In the genomic region with DNA sequence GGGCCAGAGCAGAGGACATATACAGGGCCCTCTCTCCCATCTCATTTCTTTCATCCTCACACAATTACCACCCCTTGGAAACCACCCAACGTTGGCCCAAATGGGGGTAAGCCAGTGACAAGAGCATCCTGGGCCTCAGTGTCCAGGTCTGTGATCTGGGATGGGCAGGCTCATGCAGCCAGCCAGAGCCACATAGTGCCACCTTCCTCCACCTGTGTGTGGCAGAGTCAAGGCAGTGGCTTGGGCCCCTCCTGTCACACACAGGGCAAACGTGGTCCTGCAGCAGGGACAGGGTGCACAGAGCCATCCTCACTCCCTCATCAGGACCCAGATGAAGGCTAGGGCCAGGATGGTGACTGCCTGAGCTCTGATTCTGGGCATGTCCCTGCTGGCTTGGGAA, we compare ENCODE assay signal across 14 cellular contexts. TPM values are rescaled to one million over a fixed set of nuclear protein-coding genes. Genes with fewer than 3 reads are reported as not detected.
"Had no signal": no experiment of that assay in that cellular context is flagged by ENCODE, and none has a peak within 500 bp of the region (broad histone marks: within the 10 kb centered on the region; RNA-seq: fewer than 3 reads in every experiment).

No MANE protein-coding gene starts in this region.

- H2AFZ ChIP-seq: neural progenitor cell had no signal

- H3K4me2 ChIP-seq: neural progenitor cell had no signal

- H3K27me3 ChIP-seq: neural progenitor cell, right lobe of liver had no signal

- H3K36me3 ChIP-seq: brain microvascular endothelial cell, neural progenitor cell, right lobe of liver had no signal

- H3K9me3 ChIP-seq: right lobe of liver had no signal

- ATAC-seq: activated CD4-positive, CD25-positive, alpha-beta regulatory T cell treated with anti-CD3 and anti-CD28 coated beads, Interleukin-2, amount 50 U/mL, for 24 hours; activated naive CD4-positive, alpha-beta T cell treated with anti-CD3 and anti-CD28 coated beads, Interleukin-2, amount 50 U/mL, for 72 hours; esophagus mucosa; right lobe of liver had no signal

- H3K27ac ChIP-seq: brain microvascular endothelial cell, neural progenitor cell, right lobe of liver had no signal

- DNase-seq: activated CD4-positive, alpha-beta T cell treated with anti-CD3 and anti-CD28 coated beads, Interleukin-2, amount 50 U/mL, for 4 hours; activated T-cell treated with anti-CD3 and anti-CD28 coated beads, Interleukin-2, amount 50 U/mL, for 1 hour; amniotic stem cell; brain microvascular endothelial cell; islet precursor cell; midbrain; stimulated activated CD4-positive, alpha-beta T cell treated with anti-CD3 and anti-CD28 coated beads, Interleukin-2, amount 100 ng/mL, for 24 hours; stimulated activated naive CD4-positive, alpha-beta T cell had no signal

- H3K9ac ChIP-seq: neural progenitor cell had no signal

- H3K4me3 ChIP-seq: neural progenitor cell, right lobe of liver had no signal

RNA-seq across cellular contexts. Expression of a gene that starts 2.3 kb away (rescaled TPM):
- total RNA-seq: activated naive CD4-positive, alpha-beta T cell treated with anti-CD3 and anti-CD28 coated beads, Interleukin-2, amount 50 U/mL, for 72 hours; T-helper 2 cell treated with Interferon-gamma antibody and Interleukin-4, amounts not matched to agents 100 ng/mL and 5 ng/mL, for 36 hours had no signal

RNA-seq across cellular contexts. Expression of a gene that starts 12.0 kb away (rescaled TPM):
- total RNA-seq: activated naive CD4-positive, alpha-beta T cell treated with anti-CD3 and anti-CD28 coated beads, Interleukin-2, amount 50 U/mL, for 72 hours; T-helper 2 cell treated with Interferon-gamma antibody and Interleukin-4, amounts not matched to agents 100 ng/mL and 5 ng/mL, for 36 hours had no signal
